Comparison of ENCODE assay signal across 1 cellular context in genomic region chr1:30779294-30780071, GRCh38.
TF ChIP-seq lines count a peak whose summit lies in the region.

No MANE protein-coding gene starts in this region.

TF ChIP-seq in HepG2, 621 proteins besides CTCF, POLR2A, EP300 and RAD21 (continued from another document and continues in another):
- TF ChIP-seq HMGXB4 (CRISPR knock-in tag; IDR thresholded peaks at IDR 0.05; ENCODE audit: borderline replicate concordance in 1 of 2, low read depth in 1 of 2) (peak in 1 of 2 experiments; percentile 59; a peak in 1 of 4 replicates), NFATC3 (CRISPR knock-in tag; IDR thresholded peaks at IDR 0.05) (no peak), CEBPG (CRISPR knock-in tag; IDR thresholded peaks at IDR 0.05) (no peak), NFKB2 (CRISPR knock-in tag; IDR thresholded peaks at IDR 0.05; ENCODE audit: borderline replicate concordance) (peak; percentile 59; the same call in 1 of the 2 replicates), HNF4A (CRISPR knock-in tag; IDR thresholded peaks at IDR 0.05) (peak; percentile 19; the same call in 1 of the 2 replicates), ZZZ3 (CRISPR knock-in tag; IDR thresholded peaks at IDR 0.05; ENCODE audit: borderline replicate concordance) (no peak), ZNF670 (CRISPR knock-in tag; IDR thresholded peaks at IDR 0.05; ENCODE audit: borderline replicate concordance) (no peak), RAD51 (IDR thresholded peaks at IDR 0.05; ENCODE audit: borderline replicate concordance) (no peak), PITX1 (CRISPR knock-in tag; IDR thresholded peaks at IDR 0.05) (no peak), NR2C2 (CRISPR knock-in tag; IDR thresholded peaks at IDR 0.05; ENCODE audit: borderline replicate concordance) (no peak), ZSCAN29 (CRISPR knock-in tag; conservative IDR thresholded peaks at IDR 0.05) (no peak), NBN (conservative IDR thresholded peaks at IDR 0.05) (no peak), SIN3A (IDR thresholded peaks at IDR 0.05; ENCODE audit: borderline replicate concordance, low read depth, low read length) (no peak), ZFP37 (CRISPR knock-in tag; IDR thresholded peaks at IDR 0.05; ENCODE audit: borderline replicate concordance) (no peak), RFX3 (CRISPR knock-in tag; IDR thresholded peaks at IDR 0.05) (no peak), MTA3 (CRISPR knock-in tag; IDR thresholded peaks at IDR 0.05) (no peak), NR3C1 (CRISPR knock-in tag; IDR thresholded peaks at IDR 0.05) (no peak), ZNF687 (CRISPR knock-in tag; IDR thresholded peaks at IDR 0.05) (peak; percentile 24; the same call in 1 of the 2 replicates), HMGXB3 (CRISPR knock-in tag; IDR thresholded peaks at IDR 0.05; ENCODE audit: borderline replicate concordance) (no peak), ZNF207 (IDR thresholded peaks at IDR 0.05; ENCODE audit: borderline replicate concordance) (no peak), PATZ1 (CRISPR knock-in tag; IDR thresholded peaks at IDR 0.05) (peak; percentile 55), IRF9 (CRISPR knock-in tag; IDR thresholded peaks at IDR 0.05; ENCODE audit: borderline replicate concordance) (0 out of 2 replicates have a peak, but pooled peaks have one; percentile 42), REPIN1 (CRISPR knock-in tag; IDR thresholded peaks at IDR 0.05; ENCODE audit: borderline replicate concordance, low read depth) (peak; percentile 57; the same call in 1 of the 2 replicates), ZUFSP (CRISPR knock-in tag; IDR thresholded peaks at IDR 0.05; ENCODE audit: borderline replicate concordance) (no peak), RBM39 (IDR thresholded peaks at IDR 0.05; ENCODE audit: low read depth, low read length, poor library complexity, severe bottlenecking) (no peak), NFIB (CRISPR knock-in tag; IDR thresholded peaks at IDR 0.05; ENCODE audit: borderline replicate concordance) (no peak), E2F5 (CRISPR knock-in tag; conservative IDR thresholded peaks at IDR 0.05) (no peak), SPEN (CRISPR knock-in tag; IDR thresholded peaks at IDR 0.05; ENCODE audit: low read depth) (peak; percentile 36; the same call in 1 of the 2 replicates), STAG1 (CRISPR knock-in tag; IDR thresholded peaks at IDR 0.05) (peak; percentile 80), ARID5B (CRISPR knock-in tag; IDR thresholded peaks at IDR 0.05) (no peak), DRAP1 (CRISPR knock-in tag; IDR thresholded peaks at IDR 0.05) (no peak), ZEB1 (IDR thresholded peaks at IDR 0.05; ENCODE audit: insufficient replicate concordance, low read depth) (no peak), TARDBP (CRISPR knock-in tag; IDR thresholded peaks at IDR 0.05) (peak; percentile 49; the same call in 1 of the 2 replicates), JARID2 (CRISPR knock-in tag; IDR thresholded peaks at IDR 0.05; ENCODE audit: insufficient replicate concordance) (no peak), XRCC5 (optimal IDR thresholded peaks at IDR 0.05; ENCODE audit: low read length) (peak; percentile 66), ZSCAN5A (CRISPR knock-in tag; IDR thresholded peaks at IDR 0.05; ENCODE audit: borderline replicate concordance) (no peak)
